Comparison of ENCODE assay signal across 9 cellular contexts in the genomic region with DNA sequence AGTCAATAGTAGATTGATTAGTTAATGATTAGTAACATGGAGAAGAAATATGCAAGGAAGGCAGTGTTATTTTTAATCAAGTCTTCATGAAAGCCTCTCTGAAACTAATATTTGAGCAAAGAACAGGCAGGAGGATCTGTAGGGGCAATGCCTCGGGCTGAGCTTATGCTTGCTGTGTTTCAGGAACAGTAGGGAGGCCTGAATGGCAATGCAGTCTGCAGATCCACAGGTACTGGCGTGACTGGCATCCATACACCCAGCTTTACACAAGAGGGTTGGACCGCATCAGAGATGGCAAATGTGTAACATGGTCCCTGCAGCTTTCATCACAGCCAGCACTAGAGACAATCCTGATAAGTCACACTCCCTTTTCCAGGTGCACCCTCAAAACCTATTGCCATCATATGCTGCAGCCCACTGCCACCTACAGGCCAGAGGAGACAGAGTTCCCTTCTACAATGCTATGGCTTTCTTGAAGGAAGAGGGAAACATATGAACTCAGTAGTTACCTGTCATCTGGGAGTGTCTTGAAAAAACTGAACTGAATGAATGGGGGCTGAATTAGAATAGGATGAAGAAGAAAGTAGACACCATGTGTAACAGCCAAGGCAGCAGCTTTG.
DNase-seq lines count a peak whose midpoint lies in the region; ATAC-seq, FAIRE-seq and TF ChIP-seq lines count a peak whose summit lies in the region.
"Had no signal": no experiment of that assay in that cellular context is flagged by ENCODE, and none has a peak within 500 bp of the region (broad histone marks: within the 10 kb centered on the region; RNA-seq: fewer than 3 reads in every experiment).

No MANE protein-coding gene starts in this region.

- no peak overlapping the region for H4K91ac ChIP-seq in H9 (ENCODE audit: insufficient read length, low read depth, low read length)

- no peaks in the 10 kb centered on the region for H3K4me1 Mint-ChIP-seq in H9

- FAIRE-seq in keratinocyte (lab: Jason Lieb, UNC): peak; percentile 46
- FAIRE-seq: TTC549 had no signal

- no peak overlapping the region for H2BK15ac ChIP-seq in H9 (ENCODE audit: low read depth, low read length)

- no peak overlapping the region for H2BK20ac ChIP-seq in H9 (ENCODE audit: low read depth, low read length, poor library complexity, severe bottlenecking)

- no peak overlapping the region for H3K23ac ChIP-seq in H9 (ENCODE audit: insufficient read length, low read depth, low read length)

- no peak overlapping the region for H4K8ac ChIP-seq in H9 (replicated peaks; ENCODE audit: insufficient read length, low read depth, low read length)

- in situ Hi-C loops in astrocyte of the cerebellum (cut with HindIII; ENCODE audit: low sequenced_read_pairs): no loop called here

- dilution Hi-C loops in keratinocyte (cut with MboI; ENCODE audit: extremely low pct_ligation_motif_present, low sequenced_read_pairs): no loop called here

- no peak overlapping the region for H3K4ac ChIP-seq in H9 (ENCODE audit: low read depth, low read length)

- H3K36me3 Mint-ChIP-seq in H9 (ENCODE audit: insufficient read depth in 1 of 3, low read depth in 3 of 3): no peaks in the 10 kb centered on the region

- H3K4me2 ChIP-seq in H9 (ENCODE audit: insufficient read depth, insufficient read length, low read length): no peak overlapping the region
- no peak overlapping the region for H3K4me2 ChIP-seq in keratinocyte (ENCODE audit: control insufficient read depth, extremely low read depth, insufficient read depth, low read depth, low read length)

- H3K79me1 ChIP-seq in H9 (ENCODE audit: insufficient read depth, low read depth, low read length, poor library complexity, severe bottlenecking): no peaks in the 10 kb centered on the region

- intact Hi-C loops in sciatic nerve (cut with DNase I): no loop called here

- H2BK120ac ChIP-seq in H9 (ENCODE audit: low read depth, low read length, poor library complexity, severe bottlenecking): no peak overlapping the region

- no peak overlapping the region for H3K27ac ChIP-seq in H9 (ENCODE audit: insufficient read length, low read depth, low read length)
- no peak overlapping the region for H3K27ac ChIP-seq in keratinocyte (ENCODE audit: control insufficient read depth, insufficient read depth, low read length)

- H3K4me1 ChIP-seq in H9 (ENCODE audit: insufficient read depth, low read length) (no peaks in the 10 kb centered on the region), keratinocyte (ENCODE audit: control insufficient read depth, extremely low read depth, insufficient read depth, low read length) (no peaks in the 10 kb centered on the region)

- TF ChIP-seq CTCF in GM12873 (IDR thresholded peaks at IDR 0.05; ENCODE audit: insufficient read depth, low read depth, low read length, missing control alignments): peak; percentile 86
- TF ChIP-seq CTCF in H9 (conservative IDR thresholded peaks at IDR 0.05): peak; percentile 89
- peak; percentile 78 for TF ChIP-seq CTCF in astrocyte of the cerebellum (IDR thresholded peaks at IDR 0.05; ENCODE audit: low read depth, low read length, missing control alignments)
- peak; percentile 76 to 95 (median 86) for TF ChIP-seq CTCF in keratinocyte (optimal IDR thresholded peaks at IDR 0.05 in 1 of 3, IDR thresholded peaks at IDR 0.05 in 1 of 3, conservative IDR thresholded peaks at IDR 0.05 in 1 of 3; ENCODE audit: extremely low read depth in 1 of 3, insufficient read depth in 2 of 3, low read length in 3 of 3)

- H2AK5ac ChIP-seq in H9 (ENCODE audit: insufficient read length, low read length): no peak overlapping the region

- H2BK5ac ChIP-seq in H9 (ENCODE audit: insufficient read length, low read length): no peak overlapping the region

- no peaks in the 10 kb centered on the region for H3K9me1 ChIP-seq in keratinocyte (ENCODE audit: control insufficient read depth, extremely low read depth, insufficient read depth, low read length)

- no peak overlapping the region for H3K14ac ChIP-seq in H9 (ENCODE audit: insufficient read depth, low read length)

- no peaks in the 10 kb centered on the region for H4K20me1 ChIP-seq in H9 (ENCODE audit: control insufficient read depth, insufficient read depth, insufficient read length)
- H4K20me1 ChIP-seq in keratinocyte (ENCODE audit: control insufficient read depth, extremely low read depth, insufficient read depth, low read length): no peaks in the 10 kb centered on the region

- H3K4me3 Mint-ChIP-seq in H9: no peak overlapping the region

- H3K23me2 ChIP-seq in H9 (ENCODE audit: insufficient read length, low read depth, low read length, poor library complexity, severe bottlenecking): no peaks in the 10 kb centered on the region

- H3K27me3 Mint-ChIP-seq in H9 (ENCODE audit: low read depth): peaks cover 5% of the 10 kb centered on the region; the same call in 1 of the 2 replicates

- H3K9me3 Mint-ChIP-seq in H9: peaks cover 7 to 9% of the 10 kb centered on the region in 2 experiments; a peak in 3 of 5 replicates

- H3K9ac ChIP-seq in H9 (ENCODE audit: extremely low read depth, insufficient read length, low read length) (no peak overlapping the region), keratinocyte (ENCODE audit: control insufficient read depth, extremely low read depth, insufficient read depth, low read length) (no peak overlapping the region)

- H4K5ac ChIP-seq in H9 (ENCODE audit: insufficient read length, low read depth, low read length): no peak overlapping the region

- H2AFZ ChIP-seq in H9 (ENCODE audit: low read length) (no peak overlapping the region), keratinocyte (ENCODE audit: control insufficient read depth, low read length) (no peak overlapping the region)

- no peaks in the 10 kb centered on the region for H3K36me3 ChIP-seq in keratinocyte (ENCODE audit: control insufficient read depth in 2 of 2, extremely low read depth in 1 of 2, insufficient read depth in 2 of 2, low read length in 2 of 2)

- no peak overlapping the region for H3K4me3 ChIP-seq in astrocyte of the cerebellum (ENCODE audit: low read depth, low read length)
- no peak overlapping the region for H3K4me3 ChIP-seq in keratinocyte (ENCODE audit: control insufficient read depth in 2 of 3, extremely low read depth in 1 of 3, insufficient read depth in 2 of 3, low read depth in 1 of 3, low read length in 3 of 3)

- no peak for ATAC-seq in sciatic nerve

- H3K27ac Mint-ChIP-seq in H9: no peak overlapping the region

- H3K27me3 ChIP-seq in H9 (ENCODE audit: insufficient read depth, low read length) (no peaks in the 10 kb centered on the region), keratinocyte (ENCODE audit: control insufficient read depth, extremely low read depth, insufficient read depth, low read length) (no peaks in the 10 kb centered on the region)

- H3K56ac ChIP-seq in H9 (ENCODE audit: insufficient read length, low read depth, low read length): no peak overlapping the region

- no CpG with 5 or more reads among the region's 3 CpGs for WGBS in H9 (ENCODE audit: extremely low coverage, insufficient read length, low lambda C conversion rate)

- peak; percentile 77 for DNase-seq in H9
- peak; percentile 61 for DNase-seq in NCI-H1105 treated with DMSO at 0.1 percent for 48 hours (lab: John Stamatoyannopoulos, UW)
- DNase-seq in astrocyte of the cerebellum (ENCODE audit: low read depth): peak; percentile 3
- DNase-seq in keratinocyte (ENCODE audit: low read depth, low spot score): peak; percentile 28
- no peak for DNase-seq in SK-N-DZ (ENCODE audit: low spot score)
- no peak for DNase-seq in T-helper 9 cell
- no peak for DNase-seq in sciatic nerve (ENCODE audit: low spot score)

- no peaks in the 10 kb centered on the region for H3K79me2 ChIP-seq in H9 (ENCODE audit: insufficient read depth, low read length)
- H3K79me2 ChIP-seq in keratinocyte (ENCODE audit: control insufficient read depth, insufficient read depth, low read length): no peaks in the 10 kb centered on the region

- H2BK12ac ChIP-seq in H9 (ENCODE audit: insufficient read length, low read depth, low read length): no peak overlapping the region

- no peak overlapping the region for H3K18ac ChIP-seq in H9 (ENCODE audit: insufficient read length, low read depth, low read length)

- H3K9me3 ChIP-seq in H9 (ENCODE audit: control insufficient read depth, low read depth, low read length): no peaks in the 10 kb centered on the region
- H3K9me3 ChIP-seq in keratinocyte (ENCODE audit: control insufficient read depth, low read depth, low read length): no peaks in the 10 kb centered on the region

- no peak overlapping the region for H3T11ph ChIP-seq in H9 (ENCODE audit: low read length)

Comparison
In these comparisons a context has a peak if more than half of its experiments do, and no peak if none do; other contexts are left out.
1. DNase-seq: peak in H9 (single experiment), NCI-H1105 treated with DMSO at 0.1 percent for 48 hours (single experiment), astrocyte of the cerebellum (single experiment) and keratinocyte (single experiment); none in SK-N-DZ (single experiment), T-helper 9 cell (single experiment) and sciatic nerve (single experiment).
2. Peak in every context shown above with its lines, with median percentiles within 50 percentile points of each other: CTCF ChIP-seq.